ENCODE assay signal across 8 cellular contexts in genomic region chr13:33285420-33286124, GRCh38. TPM values are rescaled to one million over a fixed set of nuclear protein-coding genes. Genes with fewer than 3 reads are reported as not detected.
DNase-seq lines count a peak whose midpoint lies in the region; ATAC-seq and TF ChIP-seq lines count a peak whose summit lies in the region.

A gene with protein sequence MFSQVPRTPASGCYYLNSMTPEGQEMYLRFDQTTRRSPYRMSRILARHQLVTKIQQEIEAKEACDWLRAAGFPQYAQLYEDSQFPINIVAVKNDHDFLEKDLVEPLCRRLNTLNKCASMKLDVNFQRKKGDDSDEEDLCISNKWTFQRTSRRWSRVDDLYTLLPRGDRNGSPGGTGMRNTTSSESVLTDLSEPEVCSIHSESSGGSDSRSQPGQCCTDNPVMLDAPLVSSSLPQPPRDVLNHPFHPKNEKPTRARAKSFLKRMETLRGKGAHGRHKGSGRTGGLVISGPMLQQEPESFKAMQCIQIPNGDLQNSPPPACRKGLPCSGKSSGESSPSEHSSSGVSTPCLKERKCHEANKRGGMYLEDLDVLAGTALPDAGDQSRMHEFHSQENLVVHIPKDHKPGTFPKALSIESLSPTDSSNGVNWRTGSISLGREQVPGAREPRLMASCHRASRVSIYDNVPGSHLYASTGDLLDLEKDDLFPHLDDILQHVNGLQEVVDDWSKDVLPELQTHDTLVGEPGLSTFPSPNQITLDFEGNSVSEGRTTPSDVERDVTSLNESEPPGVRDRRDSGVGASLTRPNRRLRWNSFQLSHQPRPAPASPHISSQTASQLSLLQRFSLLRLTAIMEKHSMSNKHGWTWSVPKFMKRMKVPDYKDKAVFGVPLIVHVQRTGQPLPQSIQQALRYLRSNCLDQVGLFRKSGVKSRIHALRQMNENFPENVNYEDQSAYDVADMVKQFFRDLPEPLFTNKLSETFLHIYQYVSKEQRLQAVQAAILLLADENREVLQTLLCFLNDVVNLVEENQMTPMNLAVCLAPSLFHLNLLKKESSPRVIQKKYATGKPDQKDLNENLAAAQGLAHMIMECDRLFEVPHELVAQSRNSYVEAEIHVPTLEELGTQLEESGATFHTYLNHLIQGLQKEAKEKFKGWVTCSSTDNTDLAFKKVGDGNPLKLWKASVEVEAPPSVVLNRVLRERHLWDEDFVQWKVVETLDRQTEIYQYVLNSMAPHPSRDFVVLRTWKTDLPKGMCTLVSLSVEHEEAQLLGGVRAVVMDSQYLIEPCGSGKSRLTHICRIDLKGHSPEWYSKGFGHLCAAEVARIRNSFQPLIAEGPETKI (minus strand): TSS chr13:33285755. CDS start chr13:33285638, 117 bp downstream.

- no peaks in the 10 kb centered on the region for H3K9me2 ChIP-seq in GM23338 (ENCODE audit: insufficient read depth)

- H3K4me3 Mint-ChIP-seq in T-helper 1 cell treated with Interleukin-12 subunit alpha and Interleukin-12 subunit beta and Interleukin-4 antibody, amounts not matched to agents 30 μg/mL and 1 μg/mL, for 36 hours, result peak within 1 kb of the TSS; percentile 85
- peak within 1 kb of the TSS; percentile 77 for H3K4me3 Mint-ChIP-seq in GM23338
- peak within 1 kb of the TSS; percentile 61 for H3K4me3 Mint-ChIP-seq in activated CD8-positive, alpha-beta T cell treated with anti-CD3 and anti-CD28 coated beads, Interleukin-2, amount 10 ng/mL, durations not matched to agents 7 days and 5 days
- peak within 1 kb of the TSS; percentile 90 for H3K4me3 Mint-ChIP-seq in type B pancreatic cell

- H3K36me3 ChIP-seq in GM23338 (ENCODE audit: insufficient read depth), result no peaks in the 10 kb centered on the region
- peaks cover 36% of the 10 kb centered on the region for H3K36me3 ChIP-seq in MG63
- no peaks in the 10 kb centered on the region for H3K36me3 ChIP-seq in muscle layer of colon (ENCODE audit: insufficient read depth, low read length)

- TF ChIP-seq CTCF in GM23338 (conservative IDR thresholded peaks at IDR 0.05; ENCODE audit: low read depth in 2 of 2) (no peak; a peak in 1 of 4 replicates), fibroblast of the aortic adventitia (IDR thresholded peaks at IDR 0.05; ENCODE audit: insufficient read depth, low read length) (peak; percentile 59), type B pancreatic cell (conservative IDR thresholded peaks at IDR 0.05) (peak; percentile 66)

- CTCF ChIA-PET in activated CD8-positive, alpha-beta T cell treated with anti-CD3 and anti-CD28 coated beads, Interleukin-2, amount 10 ng/mL, durations not matched to agents 7 days and 5 days (lab: Charles Lee), result no interaction called here

- peaks cover 51% of the 10 kb centered on the region for H3K27me3 Mint-ChIP-seq in T-helper 1 cell treated with Interleukin-12 subunit alpha and Interleukin-12 subunit beta and Interleukin-4 antibody, amounts not matched to agents 30 μg/mL and 1 μg/mL, for 36 hours (ENCODE audit: low read depth)
- no peaks in the 10 kb centered on the region for H3K27me3 Mint-ChIP-seq in GM23338 (ENCODE audit: insufficient read depth, low read depth, poor library complexity)
- peaks cover 40% of the 10 kb centered on the region for H3K27me3 Mint-ChIP-seq in activated CD8-positive, alpha-beta T cell treated with anti-CD3 and anti-CD28 coated beads, Interleukin-2, amount 10 ng/mL, durations not matched to agents 7 days and 5 days (ENCODE audit: low read depth)
- H3K27me3 Mint-ChIP-seq in type B pancreatic cell, result no peaks in the 10 kb centered on the region

- peak within 1 kb of the TSS; percentile 44 for H3K4me3 ChIP-seq in GM23338
- peak within 1 kb of the TSS; percentile 70 for H3K4me3 ChIP-seq in MG63
- H3K4me3 ChIP-seq in fibroblast of the aortic adventitia (ENCODE audit: low read depth, low read length), result peak within 1 kb of the TSS; percentile 93
- H3K4me3 ChIP-seq in muscle layer of colon (ENCODE audit: low read depth in 1 of 2, low read length in 2 of 2), result peak within 1 kb of the TSS; percentile 69 to 91

- H3K4me1 ChIP-seq in GM23338 (ENCODE audit: insufficient read depth), result peaks cover 21% of the 10 kb centered on the region
- H3K4me1 ChIP-seq in muscle layer of colon (ENCODE audit: insufficient read depth, low read length), result peaks cover 31% of the 10 kb centered on the region

- peak within 1 kb of the TSS; percentile 67 for H2AFZ ChIP-seq in GM23338

- peak within 1 kb of the TSS; percentile 69 for H3K4me2 ChIP-seq in GM23338

- H3K36me3 Mint-ChIP-seq in T-helper 1 cell treated with Interleukin-12 subunit alpha and Interleukin-12 subunit beta and Interleukin-4 antibody, amounts not matched to agents 30 μg/mL and 1 μg/mL, for 36 hours (ENCODE audit: low read depth), result no peaks in the 10 kb centered on the region
- H3K36me3 Mint-ChIP-seq in GM23338 (ENCODE audit: low read depth), result no peaks in the 10 kb centered on the region
- H3K36me3 Mint-ChIP-seq in activated CD8-positive, alpha-beta T cell treated with anti-CD3 and anti-CD28 coated beads, Interleukin-2, amount 10 ng/mL, durations not matched to agents 7 days and 5 days (ENCODE audit: low read depth), result no peaks in the 10 kb centered on the region
- no peaks in the 10 kb centered on the region for H3K36me3 Mint-ChIP-seq in type B pancreatic cell

- POLR2A ChIA-PET in activated CD8-positive, alpha-beta T cell treated with anti-CD3 and anti-CD28 coated beads, Interleukin-2, amount 10 ng/mL, durations not matched to agents 7 days and 5 days (lab: Charles Lee), result no interaction called here

- no peak within 1 kb of the TSS for H3K27ac Mint-ChIP-seq in T-helper 1 cell treated with Interleukin-12 subunit alpha and Interleukin-12 subunit beta and Interleukin-4 antibody, amounts not matched to agents 30 μg/mL and 1 μg/mL, for 36 hours
- H3K27ac Mint-ChIP-seq in GM23338 (peak within 1 kb of the TSS; percentile 72), type B pancreatic cell (peak within 1 kb of the TSS; percentile 94)
- H3K27ac Mint-ChIP-seq in activated CD8-positive, alpha-beta T cell treated with anti-CD3 and anti-CD28 coated beads, Interleukin-2, amount 10 ng/mL, durations not matched to agents 7 days and 5 days, result no peak within 1 kb of the TSS

- H3F3A ChIP-seq in GM23338 (replicated peaks; ENCODE audit: low read depth), result no peaks in the 10 kb centered on the region

- H3K9me3 Mint-ChIP-seq in T-helper 1 cell treated with Interleukin-12 subunit alpha and Interleukin-12 subunit beta and Interleukin-4 antibody, amounts not matched to agents 30 μg/mL and 1 μg/mL, for 36 hours, result no peaks in the 10 kb centered on the region
- H3K9me3 Mint-ChIP-seq in GM23338 (no peaks in the 10 kb centered on the region), type B pancreatic cell (no peaks in the 10 kb centered on the region)
- H3K9me3 Mint-ChIP-seq in activated CD8-positive, alpha-beta T cell treated with anti-CD3 and anti-CD28 coated beads, Interleukin-2, amount 10 ng/mL, durations not matched to agents 7 days and 5 days (ENCODE audit: insufficient read depth), result no peaks in the 10 kb centered on the region

- DNase-seq in T-helper 1 cell (no peak), GM23338 (ENCODE audit: low spot score) (peak; percentile 95), MG63 (peak; percentile 98), fibroblast of the aortic adventitia (ENCODE audit: low read depth) (peak; percentile 98), type B pancreatic cell (ENCODE audit: extremely low spot score, unreplicated experiment) (peak; percentile 87)
- DNase-seq in activated CD8-positive, alpha-beta T cell treated with anti-CD3 and anti-CD28 coated beads, Interleukin-2, amount 10 ng/mL, durations not matched to agents 7 days and 5 days, result no peak

- peak within 1 kb of the TSS; percentile 67 for H3K9ac ChIP-seq in muscle layer of colon (ENCODE audit: low read length)

- peak; percentile 98 for ATAC-seq in GM23338
- ATAC-seq in activated CD8-positive, alpha-beta T cell treated with anti-CD3 and anti-CD28 coated beads, Interleukin-2, amount 10 ng/mL, durations not matched to agents 7 days and 5 days, result peak; percentile 51

- no peaks in the 10 kb centered on the region for H3K79me2 ChIP-seq in GM23338 (replicated peaks; ENCODE audit: insufficient read depth)

- H3K27ac ChIP-seq in GM23338 (ENCODE audit: low read depth) (peak within 1 kb of the TSS; percentile 54), muscle layer of colon (ENCODE audit: low read depth, low read length) (peak within 1 kb of the TSS; percentile 82)

- H3K9me3 ChIP-seq in MG63 (no peaks in the 10 kb centered on the region), muscle layer of colon (ENCODE audit: low read length) (no peaks in the 10 kb centered on the region)

- no peaks in the 10 kb centered on the region for H4K20me1 ChIP-seq in GM23338 (replicated peaks; ENCODE audit: insufficient read depth)

- H3K27me3 ChIP-seq in GM23338 (ENCODE audit: insufficient read depth) (no peaks in the 10 kb centered on the region), MG63 (no peaks in the 10 kb centered on the region), muscle layer of colon (ENCODE audit: control insufficient read depth in 1 of 2, insufficient read depth in 2 of 2, low read length in 2 of 2) (no peaks in the 10 kb centered on the region)

- peaks cover 17% of the 10 kb centered on the region for H3K4me1 Mint-ChIP-seq in T-helper 1 cell treated with Interleukin-12 subunit alpha and Interleukin-12 subunit beta and Interleukin-4 antibody, amounts not matched to agents 30 μg/mL and 1 μg/mL, for 36 hours (ENCODE audit: low read depth)
- H3K4me1 Mint-ChIP-seq in GM23338 (peaks cover 24% of the 10 kb centered on the region), type B pancreatic cell (ENCODE audit: unreplicated experiment) (peaks cover 24% of the 10 kb centered on the region)
- peaks cover 11% of the 10 kb centered on the region for H3K4me1 Mint-ChIP-seq in activated CD8-positive, alpha-beta T cell treated with anti-CD3 and anti-CD28 coated beads, Interleukin-2, amount 10 ng/mL, durations not matched to agents 7 days and 5 days (ENCODE audit: low read depth)

TF ChIP-seq in GM23338, 12 proteins besides CTCF, POLR2A, EP300 and RAD21 (continues in another document):
- no peak for TF ChIP-seq NANOG (IDR thresholded peaks at IDR 0.05; ENCODE audit: borderline replicate concordance)
- no peak for TF ChIP-seq EZH2 (IDR thresholded peaks at IDR 0.05; ENCODE audit: low read depth, unreplicated experiment)

RNA-seq across cellular contexts. Expression of the gene that starts here (rescaled TPM):
- total RNA-seq in GM23338 (2014; rRNA removed; shearing (Covaris generic)), result 2.9 and 5.2 TPM in 2 replicates
- polyA plus RNA-seq in GM23338 (2016; fragmentation: Nextera tagmentation; extraction: Ambion mirVana), result 0.99 and 3.2 TPM in 2 replicates
- 16.4 and 19.2 TPM in 2 replicates for total RNA-seq in MG63 (2014; rRNA removed; shearing (Covaris generic); ENCODE audit: low replicate concordance)
- total RNA-seq in activated CD8-positive, alpha-beta T cell treated with anti-CD3 and anti-CD28 coated beads, Interleukin-2, amount 10 ng/mL, durations not matched to agents 7 days and 5 days, result not detected
- total RNA-seq in fibroblast of the aortic adventitia (ENCODE audit: low replicate concordance), result 7.8 and 11.0 TPM in 2 replicates
- 12.1 and 24.7 TPM in 2 replicates for total RNA-seq in type B pancreatic cell (ENCODE audit: low replicate concordance)

Comparison
In these comparisons a context has a peak if more than half of its experiments do, and no peak if none do; other contexts are left out.
1. Peak in ATAC-seq in activated CD8-positive, alpha-beta T cell treated with anti-CD3 and anti-CD28 coated beads, Interleukin-2, amount 10 ng/mL, durations not matched to agents 7 days and 5 days; RNA of the gene not detected or under 1 TPM.
2. H3K27ac Mint-ChIP-seq: peak in GM23338 (single experiment) and type B pancreatic cell (single experiment); none in T-helper 1 cell treated with Interleukin-12 subunit alpha and Interleukin-12 subunit beta and Interleukin-4 antibody, amounts not matched to agents 30 μg/mL and 1 μg/mL, for 36 hours (single experiment) and activated CD8-positive, alpha-beta T cell treated with anti-CD3 and anti-CD28 coated beads, Interleukin-2, amount 10 ng/mL, durations not matched to agents 7 days and 5 days (single experiment).
3. DNase-seq: peak in GM23338 (single experiment), MG63 (single experiment), fibroblast of the aortic adventitia (single experiment) and type B pancreatic cell (single experiment); none in T-helper 1 cell (0 of 5) and activated CD8-positive, alpha-beta T cell treated with anti-CD3 and anti-CD28 coated beads, Interleukin-2, amount 10 ng/mL, durations not matched to agents 7 days and 5 days (single experiment).
4. CTCF ChIP-seq: peak in fibroblast of the aortic adventitia (single experiment) and type B pancreatic cell (single experiment); none in GM23338 (0 of 2).
5. Peak in every context shown above with its lines, with median percentiles within 50 percentile points of each other: H3K4me3 Mint-ChIP-seq and H3K4me3 ChIP-seq.